7 cellular contexts compared by ENCODE assay signal in genomic region chr15:52459265-52459664, GRCh38.
DNase-seq lines count a peak whose midpoint lies in the region; ATAC-seq, FAIRE-seq and TF ChIP-seq lines count a peak whose summit lies in the region.
"Not testable (repeated sequence)": the region's sequence is repeated elsewhere in the genome, so short reads cannot be mapped to it uniquely, and the experiment has no call there.

No MANE protein-coding gene starts in this region.

- not testable (repeated sequence) for H3K9me3 ChIP-seq in HepG2 (ENCODE audit: low read length); testis

- POLR2A ChIA-PET in MCF 10A (lab: Yijun Ruan, JAX); HepG2 (lab: Yijun Ruan, JAX): not testable (repeated sequence)

- H3K4me3 Mint-ChIP-seq in GM23338; activated naive CD4-positive, alpha-beta T cell treated with anti-CD3 and anti-CD28 coated beads, Interleukin-2, amount 50 U/mL, for 24 hours; MCF 10A (ENCODE audit: unreplicated experiment); stimulated activated effector memory CD8-positive, alpha-beta T cell treated with anti-CD3 and anti-CD28 coated beads, Interleukin-12 subunit alpha, Interleukin-12 subunit beta, amount 100 ng/mL, for 72 hours: not testable (repeated sequence)

- H3K4me1 Mint-ChIP-seq in GM23338; MCF 10A (ENCODE audit: insufficient read depth, unreplicated experiment): not testable (repeated sequence)
- H3K4me1 Mint-ChIP-seq in activated naive CD4-positive, alpha-beta T cell treated with anti-CD3 and anti-CD28 coated beads, Interleukin-2, amount 50 U/mL, for 24 hours: peaks cover 40% of the 10 kb centered on the region
- H3K4me1 Mint-ChIP-seq in stimulated activated effector memory CD8-positive, alpha-beta T cell treated with anti-CD3 and anti-CD28 coated beads, Interleukin-12 subunit alpha, Interleukin-12 subunit beta, amount 100 ng/mL, for 72 hours: peaks cover 47% of the 10 kb centered on the region

- H3K4me2 ChIP-seq in GM23338; HepG2 (ENCODE audit: low read depth, low read length): not testable (repeated sequence)

- BruUV-seq in MCF 10A (replicated peaks; lab: Mats Ljungman, UMichigan); HepG2 (replicated peaks; lab: Mats Ljungman, UMichigan): not testable (repeated sequence)

- H3K27me3 Mint-ChIP-seq in GM23338 (ENCODE audit: insufficient read depth, low read depth, poor library complexity); activated naive CD4-positive, alpha-beta T cell treated with anti-CD3 and anti-CD28 coated beads, Interleukin-2, amount 50 U/mL, for 24 hours; MCF 10A (ENCODE audit: insufficient read depth, unreplicated experiment): not testable (repeated sequence)

- CTCF ChIA-PET in MCF 10A (lab: Yijun Ruan, JAX); HepG2 (lab: Yijun Ruan, JAX; ENCODE audit: low intra/inter-chr PET ratio, low total read pairs): not testable (repeated sequence)

- TF ChIP-seq POLR2A in HepG2 (IDR thresholded peaks at IDR 0.05; ENCODE audit: insufficient read depth in 1 of 2, low read depth in 2 of 2, low read length in 2 of 2); testis (IDR thresholded peaks at IDR 0.05): not testable (repeated sequence)

- H3K4me3 ChIP-seq in GM23338; HepG2 (replicated peaks in 1 of 3; ENCODE audit: insufficient read depth in 1 of 3, low read depth in 2 of 3, low read length in 3 of 3): not testable (repeated sequence)
- peak overlapping the region; percentile 15 to 31 for H3K4me3 ChIP-seq in testis

- H3K36me3 Mint-ChIP-seq in GM23338 (ENCODE audit: low read depth): peaks cover 30% of the 10 kb centered on the region
- peaks cover 14% of the 10 kb centered on the region for H3K36me3 Mint-ChIP-seq in activated naive CD4-positive, alpha-beta T cell treated with anti-CD3 and anti-CD28 coated beads, Interleukin-2, amount 50 U/mL, for 24 hours
- H3K36me3 Mint-ChIP-seq in MCF 10A (ENCODE audit: insufficient read depth, unreplicated experiment); stimulated activated effector memory CD8-positive, alpha-beta T cell treated with anti-CD3 and anti-CD28 coated beads, Interleukin-12 subunit alpha, Interleukin-12 subunit beta, amount 100 ng/mL, for 72 hours: not testable (repeated sequence)

- H3K27me3 ChIP-seq in GM23338 (ENCODE audit: insufficient read depth); HepG2 (ENCODE audit: control insufficient read depth in 1 of 2, insufficient read depth in 2 of 2, low read length in 2 of 2); testis: not testable (repeated sequence)

- 66% methylated on average over 9 of the region's 9 CpGs for WGBS in HepG2 (ENCODE audit: low lambda C conversion rate)
- 66 to 74% methylated on average over 9 of the region's 9 CpGs for WGBS in testis, 2 donors

- H3K36me3 ChIP-seq in GM23338 (ENCODE audit: insufficient read depth); HepG2 (replicated peaks in 1 of 2; ENCODE audit: control insufficient read depth in 1 of 2, insufficient read depth in 2 of 2, low read length in 2 of 2); testis (ENCODE audit: low read depth, missing control alignments): not testable (repeated sequence)

- H3K27ac Mint-ChIP-seq in GM23338 (peak overlapping the region; percentile 58; the same call in 1 of the 2 replicates), MCF 10A (ENCODE audit: low read depth, unreplicated experiment) (peak overlapping the region; percentile 67)
- peak overlapping the region; percentile 51 for H3K27ac Mint-ChIP-seq in activated naive CD4-positive, alpha-beta T cell treated with anti-CD3 and anti-CD28 coated beads, Interleukin-2, amount 50 U/mL, for 24 hours
- peak overlapping the region; percentile 37 for H3K27ac Mint-ChIP-seq in stimulated activated effector memory CD8-positive, alpha-beta T cell treated with anti-CD3 and anti-CD28 coated beads, Interleukin-12 subunit alpha, Interleukin-12 subunit beta, amount 100 ng/mL, for 72 hours

- H3K79me2 ChIP-seq in GM23338 (replicated peaks; ENCODE audit: insufficient read depth): peaks cover 41% of the 10 kb centered on the region
- H3K79me2 ChIP-seq in HepG2 (ENCODE audit: insufficient read depth, low read length): not testable (repeated sequence)

- peaks cover 28% of the 10 kb centered on the region for H3K9me3 Mint-ChIP-seq in GM23338
- H3K9me3 Mint-ChIP-seq in activated naive CD4-positive, alpha-beta T cell treated with anti-CD3 and anti-CD28 coated beads, Interleukin-2, amount 50 U/mL, for 24 hours: peaks cover 10% of the 10 kb centered on the region
- H3K9me3 Mint-ChIP-seq in MCF 10A (ENCODE audit: unreplicated experiment); stimulated activated effector memory CD8-positive, alpha-beta T cell treated with anti-CD3 and anti-CD28 coated beads, Interleukin-12 subunit alpha, Interleukin-12 subunit beta, amount 100 ng/mL, for 72 hours: not testable (repeated sequence)

- not testable (repeated sequence) for H4K20me1 ChIP-seq in GM23338 (replicated peaks; ENCODE audit: insufficient read depth); HepG2 (ENCODE audit: insufficient read depth, low read length)

- not testable (repeated sequence) for ATAC-seq in GM23338; HepG2; stimulated activated effector memory CD8-positive, alpha-beta T cell treated with anti-CD3 and anti-CD28 coated beads, Interleukin-12 subunit alpha, Interleukin-12 subunit beta, amount 100 ng/mL, for 72 hours

- not testable (repeated sequence) for TF ChIP-seq RAD21 in HepG2 (CRISPR knock-in tag; IDR thresholded peaks at IDR 0.05)

- not testable (repeated sequence) for TF ChIP-seq EP300 in HepG2 (IDR thresholded peaks at IDR 0.05; ENCODE audit: low read depth in 2 of 2, low read length in 2 of 2); HepG2 (CRISPR knock-in tag; IDR thresholded peaks at IDR 0.05; ENCODE audit: borderline replicate concordance)

- H3F3A ChIP-seq in GM23338 (replicated peaks; ENCODE audit: low read depth): not testable (repeated sequence)

- not testable (repeated sequence) for H3K27ac ChIP-seq in GM23338 (ENCODE audit: low read depth); HepG2 (ENCODE audit: extremely low read length, insufficient read depth, low read length); testis

- intact Hi-C loops in MCF 10A (cut with micrococcal nuclease); HepG2 (cut with micrococcal nuclease; ENCODE audit: unreplicated experiment); testis (cut with DNase I; ENCODE audit: low total_unique reads): not testable (repeated sequence)

- not testable (repeated sequence) for H3K9ac ChIP-seq in HepG2 (ENCODE audit: insufficient read depth, low read depth, low read length)

- not testable (repeated sequence) for H3K9me2 ChIP-seq in GM23338 (ENCODE audit: insufficient read depth)

- TF ChIP-seq CTCF in GM23338 (conservative IDR thresholded peaks at IDR 0.05; ENCODE audit: low read depth in 2 of 2); MCF 10A (IDR thresholded peaks at IDR 0.05; ENCODE audit: unreplicated experiment); HepG2 (CRISPR knock-in tag; IDR thresholded peaks at IDR 0.05); testis (IDR thresholded peaks at IDR 0.05): not testable (repeated sequence)

- H2AFZ ChIP-seq in GM23338; HepG2 (ENCODE audit: low read length): not testable (repeated sequence)

- FAIRE-seq in HepG2 (lab: Jason Lieb, UNC): not testable (repeated sequence)

- not testable (repeated sequence) for DNase-seq in GM23338 (ENCODE audit: low spot score); MCF 10A (ENCODE audit: unreplicated experiment); HepG2 (ENCODE audit: low spot score); stimulated activated effector memory CD8-positive, alpha-beta T cell treated with anti-CD3 and anti-CD28 coated beads, Interleukin-12 subunit alpha, Interleukin-12 subunit beta, amount 100 ng/mL, for 72 hours (ENCODE audit: low spot score in 2 of 2); testis
- peak; percentile 30 for DNase-seq in NCI-H82 (lab: John Stamatoyannopoulos, UW)

- not testable (repeated sequence) for H3K4me1 ChIP-seq in GM23338 (ENCODE audit: insufficient read depth); HepG2 (ENCODE audit: insufficient read depth, low read length); testis

- in situ Hi-C loops in HepG2 (cut with HindIII; ENCODE audit: extremely low pct_ligation_motif_present, low pct_unique_long_range_greater_than_20kb): not testable (repeated sequence)

TF ChIP-seq in HepG2, 621 proteins besides CTCF, POLR2A, EP300 and RAD21:
- TF ChIP-seq ZNF652 (CRISPR knock-in tag; IDR thresholded peaks at IDR 0.05; ENCODE audit: borderline replicate concordance, low read depth): peak; percentile 71; the same call in 1 of the 2 replicates
- peak; percentile 75 for TF ChIP-seq ZBTB33 (CRISPR knock-in tag; IDR thresholded peaks at IDR 0.05)
TF ChIP-seq in HepG2: peak in this region for 2; not testable (repeated sequence) for 619.
